In the genomic region with DNA sequence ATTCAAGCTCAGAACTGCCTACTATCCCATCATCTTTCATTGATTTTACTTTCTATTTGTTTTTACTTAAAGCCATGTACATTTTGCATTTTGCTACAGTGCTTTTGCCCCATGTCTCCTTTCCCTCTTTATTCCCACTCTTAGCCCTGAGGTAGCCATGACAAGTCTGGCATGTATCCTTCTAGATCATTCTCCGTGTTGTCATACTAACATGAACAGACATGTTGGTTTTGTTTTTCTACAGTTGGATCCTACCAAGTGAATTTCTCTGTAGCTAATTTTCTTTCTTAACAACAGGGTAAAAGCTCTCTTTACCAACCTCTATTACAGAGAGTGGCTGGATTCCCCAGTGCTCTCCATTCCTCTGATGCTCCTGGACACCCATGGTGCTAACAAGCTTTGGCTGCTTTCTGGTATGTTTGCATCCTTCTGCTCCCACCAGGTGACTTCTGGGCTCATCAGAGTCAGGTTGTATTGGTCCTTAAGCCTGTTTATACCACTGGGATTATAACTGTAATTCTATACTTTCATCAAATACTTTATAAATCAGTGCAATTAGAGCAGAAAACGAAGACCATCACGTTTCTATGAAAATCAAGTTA, we compare ENCODE assay signal across 30 cellular contexts.
"Had no signal": no experiment of that assay in that cellular context is flagged by ENCODE, and none has a peak within 500 bp of the region (broad histone marks: within the 10 kb centered on the region; RNA-seq: fewer than 3 reads in every experiment).

No MANE protein-coding gene starts in this region.

- H3K4me3 Mint-ChIP-seq: activated CD4-positive, alpha-beta memory T cell treated with anti-CD3 and anti-CD28 coated beads, Interleukin-2, amount 10 ng/mL, durations not matched to agents 7 days and 5 days; activated CD4-positive, alpha-beta T cell treated with anti-CD3 and anti-CD28 coated beads, Interleukin-2, amount 10 ng/mL, durations not matched to agents 7 days and 5 days; activated naive CD8-positive, alpha-beta T cell; activated T-cell treated with anti-CD3 and anti-CD28 coated beads, Interleukin-2, amount 50 U/mL, for 4 hours; activated T-helper 17 cell treated with anti-CD3 and anti-CD28 coated beads, Interleukin-2, amount 50 U/mL, for 72 hours; effector memory CD8-positive, alpha-beta T cell had no signal

- H3K36me3 Mint-ChIP-seq: activated naive CD8-positive, alpha-beta T cell had no signal

- H3K27ac Mint-ChIP-seq: activated CD4-positive, alpha-beta memory T cell treated with anti-CD3 and anti-CD28 coated beads, Interleukin-2, amount 10 ng/mL, durations not matched to agents 7 days and 5 days; activated CD4-positive, alpha-beta T cell treated with anti-CD3 and anti-CD28 coated beads, Interleukin-2, amount 10 ng/mL, durations not matched to agents 7 days and 5 days; activated naive CD8-positive, alpha-beta T cell; activated T-helper 17 cell treated with anti-CD3 and anti-CD28 coated beads, Interleukin-2, amount 50 U/mL, for 72 hours; effector memory CD8-positive, alpha-beta T cell had no signal

- H3K27me3 ChIP-seq: brain microvascular endothelial cell, gastrocnemius medialis, heart left ventricle had no signal

- ATAC-seq: activated T-cell treated with anti-CD3 and anti-CD28 coated beads, Interleukin-2, amount 50 U/mL, for 4 hours; activated T-helper 17 cell treated with anti-CD3 and anti-CD28 coated beads, Interleukin-2, amount 50 U/mL, for 72 hours; effector memory CD8-positive, alpha-beta T cell; esophagus mucosa; gastrocnemius medialis; heart left ventricle had no signal

- H3K27ac ChIP-seq: brain microvascular endothelial cell, gastrocnemius medialis, heart left ventricle had no signal

- H3K36me3 ChIP-seq: brain microvascular endothelial cell, gastrocnemius medialis, heart left ventricle had no signal

- H3K4me1 ChIP-seq: heart left ventricle had no signal

- H3K9me3 ChIP-seq: gastrocnemius medialis had no signal

- H3K4me1 Mint-ChIP-seq: activated CD4-positive, alpha-beta memory T cell treated with anti-CD3 and anti-CD28 coated beads, Interleukin-2, amount 10 ng/mL, durations not matched to agents 7 days and 5 days; activated CD4-positive, alpha-beta T cell treated with anti-CD3 and anti-CD28 coated beads, Interleukin-2, amount 10 ng/mL, durations not matched to agents 7 days and 5 days; activated T-helper 17 cell treated with anti-CD3 and anti-CD28 coated beads, Interleukin-2, amount 50 U/mL, for 72 hours had no signal

- FAIRE-seq: astrocyte, colon, endometrium, endothelial cell of umbilical vein had no signal

- H3K4me3 ChIP-seq: gastrocnemius medialis, heart left ventricle had no signal

- DNase-seq: activated CD4-positive, alpha-beta memory T cell treated with anti-CD3 and anti-CD28 coated beads, Interleukin-2, amount 10 ng/mL, durations not matched to agents 7 days and 5 days; activated CD4-positive, alpha-beta T cell treated with anti-CD3 and anti-CD28 coated beads for 1 hour; activated CD4-positive, alpha-beta T cell treated with anti-CD3 and anti-CD28 coated beads for 4 hours; activated CD4-positive, alpha-beta T cell treated with anti-CD3 and anti-CD28 coated beads, Interleukin-2, amount 10 ng/mL, durations not matched to agents 7 days and 5 days; activated CD4-positive, alpha-beta T cell treated with anti-CD3 and anti-CD28 coated beads, Interleukin-2, amount 50 U/mL, for 4 hours; activated effector memory CD4-positive, alpha-beta T cell treated with Interleukin-2 at 50 U/mL for 16 hours; activated gamma-delta T cell treated with Interleukin-2 at 50 U/mL for 16 hours; activated naive CD4-positive, alpha-beta T cell treated with anti-CD3 and anti-CD28 coated beads, Interleukin-2, amount 50 U/mL, for 16 hours; activated naive CD4-positive, alpha-beta T cell treated with Interleukin-2 at 50 U/mL for 16 hours; activated T-cell treated with anti-CD3 and anti-CD28 coated beads, Interleukin-2, amount 50 U/mL, for 4 hours; amniotic stem cell; anterior cingulate cortex; brain microvascular endothelial cell; caudate nucleus; cortex of kidney; dermis blood vessel endothelial cell; effector CD4-positive, alpha-beta T cell; effector memory CD8-positive, alpha-beta T cell; foreskin fibroblast; gastrocnemius medialis; glutamatergic neuron; heart left ventricle; T-helper 2 cell had no signal

- H3K9me3 Mint-ChIP-seq: activated CD4-positive, alpha-beta memory T cell treated with anti-CD3 and anti-CD28 coated beads, Interleukin-2, amount 10 ng/mL, durations not matched to agents 7 days and 5 days; activated CD4-positive, alpha-beta T cell treated with anti-CD3 and anti-CD28 coated beads, Interleukin-2, amount 10 ng/mL, durations not matched to agents 7 days and 5 days had no signal
